26 cellular contexts compared by ENCODE assay signal in the genomic region with DNA sequence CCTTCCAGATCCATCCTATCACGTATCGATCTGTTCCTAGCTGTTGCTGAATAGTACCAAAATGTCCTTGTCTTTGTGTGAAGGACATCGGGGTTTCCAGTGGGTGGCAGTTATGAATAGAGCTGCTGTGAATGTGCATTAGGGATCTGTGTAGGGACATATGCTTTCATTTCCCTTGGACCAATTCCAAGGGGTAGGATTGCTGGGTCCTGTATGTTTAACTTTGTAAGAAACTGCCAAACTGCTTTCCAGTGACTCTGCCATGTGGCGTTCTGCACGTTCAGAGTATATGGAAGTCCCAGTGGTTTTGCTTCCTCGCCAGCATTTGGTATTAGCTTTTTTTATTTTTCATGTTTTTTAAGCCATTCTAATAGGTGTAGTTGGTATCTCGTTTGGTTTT. TPM values are rescaled to one million over a fixed set of nuclear protein-coding genes. Genes with fewer than 3 reads are reported as not detected.
DNase-seq lines count a peak whose midpoint lies in the region; ATAC-seq, FAIRE-seq and TF ChIP-seq lines count a peak whose summit lies in the region.
"Had no signal": no experiment of that assay in that cellular context is flagged by ENCODE, and none has a peak within 500 bp of the region (broad histone marks: within the 10 kb centered on the region; RNA-seq: fewer than 3 reads in every experiment).

No MANE protein-coding gene starts in this region.

- no peaks in the 10 kb centered on the region; the same call in 2 of the 3 replicates for H3K79me2 ChIP-seq in K562 (ENCODE audit: control insufficient read depth, insufficient read depth, low read length)

- no peaks in the 10 kb centered on the region for H4K20me1 ChIP-seq in K562 (replicated peaks; ENCODE audit: control insufficient read depth, insufficient read depth, low read length)

- H3K9me3 ChIP-seq in A673 (ENCODE audit: low read depth, low read length, poor library complexity, severe bottlenecking) (peaks cover 4% of the 10 kb centered on the region), K562 (replicated peaks; ENCODE audit: control insufficient read depth, insufficient read depth, low read depth, low read length) (no peaks in the 10 kb centered on the region)
- H3K9me3 ChIP-seq: stomach, upper lobe of left lung had no signal

- H3K27ac ChIP-seq in A673 (ENCODE audit: low read depth, low read length, poor library complexity, severe bottlenecking) (no peak overlapping the region), K562 (ENCODE audit: extremely low read depth, low read depth, low read length) (no peak overlapping the region)
- H3K27ac ChIP-seq: epithelial cell of prostate, upper lobe of left lung had no signal

- DNase-seq in A673 (ENCODE audit: low spot score) (peak; percentile 40), COR-L47 (lab: John Stamatoyannopoulos, UW) (peak; percentile 12), NCI-H345 treated with DMSO at 0.1 percent for 48 hours (lab: John Stamatoyannopoulos, UW; ENCODE audit: unreplicated experiment) (peak; percentile 93), K562 (ENCODE audit: extremely low read depth in 1 of 4, low spot score in 3 of 4) (no peak), KG1 (lab: John Stamatoyannopoulos, UW) (no peak)
- no peak for DNase-seq in activated CD4-positive, CD25-positive, alpha-beta regulatory T cell (lab: John Stamatoyannopoulos, UW)
- DNase-seq in central memory CD4-positive, alpha-beta T cell = no peak
- DNase-seq: activated B cell treated with CpG ODN at 0.5 μM for 24 hours; activated CD4-positive, alpha-beta memory T cell treated with anti-CD3 and anti-CD28 coated beads for 36 hours; activated naive CD4-positive, alpha-beta T cell; amniotic stem cell; CD8-positive, alpha-beta T cell; foreskin fibroblast; H7; hippocampal formation; NCI-H1417 treated with DMSO at 0.1 percent for 48 hours; retina; spleen; stimulated activated CD4-positive, alpha-beta T cell treated with anti-CD3 and anti-CD28 coated beads, Interleukin-4, amount 100 ng/mL, for 4 hours; stomach; upper lobe of left lung had no signal

- POLR2A ChIA-PET in A673 (lab: Charles Lee; ENCODE audit: low non-redundant PET) (no interaction called here), K562 (lab: Yijun Ruan, JAX) (interaction anchor here (0.6 to 1.1 kb wide), 2 partner anchors 42 to 188 kb away, joined by 3 read pairs; no protein-coding TSS in a partner anchor)

- no peak for TF ChIP-seq POLR2A in K562 (conservative IDR thresholded peaks at IDR 0.05)

- CTCF ChIA-PET in A673 (lab: Charles Lee) = no interaction called here
- CTCF ChIA-PET in K562 (lab: Yijun Ruan, JAX; ENCODE audit: low intra/inter-chr PET ratio) = no interaction called here

- WGBS in K562 (ENCODE audit: insufficient coverage, low coverage, missing lambda C conversion rate) = 78% methylated on average over 7 of the region's 7 CpGs

- TF ChIP-seq RAD21 in K562 (CRISPR knock-in tag; conservative IDR thresholded peaks at IDR 0.05 in 1 of 2, IDR thresholded peaks at IDR 0.05 in 1 of 2) = no peak

- ATAC-seq in K562 = no peak; the same call in 2 of the 3 replicates
- ATAC-seq in HG03175 (IDR thresholded peaks at IDR 0.05; ENCODE audit: unreplicated experiment) = no peak
- ATAC-seq: CD8-positive, alpha-beta T cell had no signal

- BruUV-seq in A673 (replicated peaks; lab: Mats Ljungman, UMichigan) (no TSS peak), K562 (replicated peaks; lab: Mats Ljungman, UMichigan) (no TSS peak)

- peak; percentile 35 for FAIRE-seq in K562 (lab: Jason Lieb, UNC)
- FAIRE-seq: HTR-8/SVneo, islet of Langerhans had no signal

- no peak overlapping the region for H3K9ac ChIP-seq in K562 (ENCODE audit: insufficient read depth in 1 of 2, low read depth in 2 of 2, low read length in 2 of 2)

- no peak overlapping the region for H3K4me3 ChIP-seq in A673 (ENCODE audit: low read depth, low read length, poor library complexity, severe bottlenecking)
- no peak overlapping the region for H3K4me3 ChIP-seq in K562
- H3K4me3 ChIP-seq: lung, spleen, stomach, upper lobe of left lung had no signal

- no peaks in the 10 kb centered on the region for H3K36me3 ChIP-seq in A673 (ENCODE audit: insufficient read depth, low read length, poor library complexity, severe bottlenecking)
- H3K36me3 ChIP-seq in K562 (ENCODE audit: control insufficient read depth, insufficient read depth, low read length) = no peaks in the 10 kb centered on the region
- H3K36me3 ChIP-seq: upper lobe of left lung had no signal

- TF ChIP-seq CTCF in A673 (conservative IDR thresholded peaks at IDR 0.05; ENCODE audit: low read depth, low read length) (no peak), K562 (IDR thresholded peaks at IDR 0.05 in 2 of 3, conservative IDR thresholded peaks at IDR 0.05 in 1 of 3; ENCODE audit: insufficient read depth in 2 of 3, low read depth in 1 of 3, low read length in 3 of 3) (no peak)

- H2AFZ ChIP-seq in K562 (ENCODE audit: low read depth, low read length) = no peak overlapping the region

- H3K4me1 ChIP-seq in A673 (ENCODE audit: insufficient read depth, low read length, poor library complexity, severe bottlenecking) (no peaks in the 10 kb centered on the region), K562 (replicated peaks in 1 of 2; ENCODE audit: control insufficient read depth in 2 of 2, insufficient read depth in 2 of 2, low read length in 2 of 2) (peaks cover 7 to 30% of the 10 kb centered on the region in 2 experiments; a peak in 3 of 5 replicates)

- H3K4me2 ChIP-seq in K562 (ENCODE audit: insufficient read depth, low read length) = no peak overlapping the region

- H3K27me3 ChIP-seq in A673 (replicated peaks; ENCODE audit: insufficient read depth, low read depth, low read length, poor library complexity) = no peaks in the 10 kb centered on the region
- no peaks in the 10 kb centered on the region for H3K27me3 ChIP-seq in K562 (ENCODE audit: control insufficient read depth in 2 of 2, insufficient read depth in 2 of 2, low read length in 2 of 2)
- H3K27me3 ChIP-seq: spleen, stomach, upper lobe of left lung had no signal

- intact Hi-C loops in A673 (cut with micrococcal nuclease; ENCODE audit: unreplicated experiment) = no loop called here
- intact Hi-C loops in K562 (cut with micrococcal nuclease) = no loop called here

- in situ Hi-C loops in K562 (cut with MboI) = loop anchor here (5.0 to 10.0 kb wide), 2 partner anchors 78 to 131 kb away; no protein-coding TSS in a partner anchor

- no peaks in the 10 kb centered on the region for H3K9me1 ChIP-seq in K562 (ENCODE audit: control insufficient read depth, insufficient read depth, low read length)

- no peak for TF ChIP-seq EP300 in K562 (IDR thresholded peaks at IDR 0.05; ENCODE audit: low read length)

RNA-seq across cellular contexts. Expression of gene PACS2, which starts 28.6 kb away (rescaled TPM):
- total RNA-seq in A673 (2021) (52.5 and 63.4 TPM in 2 replicates), K562 (2014; rRNA removed) (13.2 and 21.3 TPM in 2 replicates), K562 (2014; rRNA removed; fragmentation: Illumina TruSeq; extraction: Trizol) (4.4 and 5.9 TPM in 2 replicates), K562 (2015; rRNA removed; fragmentation: Illumina TruSeq; extraction: Trizol) (10.4 and 11.6 TPM in 2 replicates), K562 (2021) (20.8 and 21.0 TPM in 2 replicates)
- total RNA-seq in K562 (2011; cell fraction: chromatin; rRNA removed; ENCODE audit: low replicate concordance) = 28.1 and 70.2 TPM in 2 replicates
- 30.5 and 32.4 TPM in 2 replicates for total RNA-seq in K562 (2011; cell fraction: nucleolus; rRNA removed)
- total RNA-seq in K562 (2011; cell fraction: nucleoplasm; rRNA removed) = 22.4 and 23.7 TPM in 2 replicates
- polyA plus RNA-seq in K562 (2011; rRNA removed) (8.8 and 9.9 TPM in 2 replicates), K562 (2014; fragmentation: Illumina TruSeq; extraction: Trizol) (4.3 and 9.0 TPM in 2 replicates), K562 (2014; fragmentation: Nextera tagmentation; extraction: Ambion mirVana) (under 1 TPM; 0.11 to 0.34 TPM), K562 (2014; rRNA removed) (14.6 and 16.6 TPM in 2 replicates)
- polyA plus RNA-seq in K562 (2011; cell fraction: cytosol; rRNA removed) = 6.8 and 14.3 TPM in 2 replicates
- 27.9 and 60.4 TPM in 2 replicates for polyA plus RNA-seq in K562 (2011; cell fraction: nucleus; rRNA removed)
- 16.4 and 29.4 TPM in 2 replicates for polyA plus RNA-seq in K562 (2012)
- polyA minus RNA-seq in K562 (2011; rRNA and poly(A)+ RNA removed) = 2.8 and 6.3 TPM in 2 replicates
- polyA minus RNA-seq in K562 (2011; cell fraction: cytosol; rRNA and poly(A)+ RNA removed) = 10.2 and 13.9 TPM in 2 replicates
- 8.9 and 15.8 TPM in 2 replicates for polyA minus RNA-seq in K562 (2011; cell fraction: nucleus; rRNA and poly(A)+ RNA removed)

RNA-seq across cellular contexts. Expression of gene BRF1, which starts 42.4 kb away (rescaled TPM):
- total RNA-seq in A673 (2021) (41.8 and 48.0 TPM in 2 replicates), K562 (2014; rRNA removed) (24.6 and 24.9 TPM in 2 replicates), K562 (2014; rRNA removed; fragmentation: Illumina TruSeq; extraction: Trizol) (6.9 and 9.3 TPM in 2 replicates), K562 (2015; rRNA removed; fragmentation: Illumina TruSeq; extraction: Trizol) (12.5 and 12.7 TPM in 2 replicates), K562 (2021) (22.5 and 22.6 TPM in 2 replicates)
- 71.0 and 136 TPM in 2 replicates for total RNA-seq in K562 (2011; cell fraction: chromatin; rRNA removed; ENCODE audit: low replicate concordance)
- total RNA-seq in K562 (2011; cell fraction: nucleolus; rRNA removed) = 63.5 and 70.5 TPM in 2 replicates
- total RNA-seq in K562 (2011; cell fraction: nucleoplasm; rRNA removed) = 45.0 and 51.4 TPM in 2 replicates
- polyA plus RNA-seq in K562 (2011; rRNA removed) (3.6 and 5.6 TPM in 2 replicates), K562 (2014; fragmentation: Illumina TruSeq; extraction: Trizol) (8.2 and 10.5 TPM in 2 replicates), K562 (2014; fragmentation: Nextera tagmentation; extraction: Ambion mirVana) (under 1 TPM; 0.14 to 0.17 TPM), K562 (2014; rRNA removed) (12.8 and 14.6 TPM in 2 replicates)
- 3.3 and 6.4 TPM in 2 replicates for polyA plus RNA-seq in K562 (2011; cell fraction: cytosol; rRNA removed)
- polyA plus RNA-seq in K562 (2011; cell fraction: nucleus; rRNA removed) = 25.8 and 37.9 TPM in 2 replicates
- 14.4 and 14.8 TPM in 2 replicates for polyA plus RNA-seq in K562 (2012)
- polyA minus RNA-seq in K562 (2011; rRNA and poly(A)+ RNA removed) = 5.2 and 6.5 TPM in 2 replicates
- polyA minus RNA-seq in K562 (2011; cell fraction: cytosol; rRNA and poly(A)+ RNA removed) = 6.4 and 8.4 TPM in 2 replicates
- 20.3 and 25.3 TPM in 2 replicates for polyA minus RNA-seq in K562 (2011; cell fraction: nucleus; rRNA and poly(A)+ RNA removed)

RNA-seq across cellular contexts. Expression of gene TEX22, which starts 55.1 kb away (rescaled TPM):
- 2.1 and 2.7 TPM in 2 replicates for total RNA-seq in A673 (2021)
- 2.3 and 5.1 TPM in 2 replicates for total RNA-seq in K562 (2011; cell fraction: chromatin; rRNA removed; ENCODE audit: low replicate concordance)
- 2.6 and 3.8 TPM in 2 replicates for total RNA-seq in K562 (2011; cell fraction: nucleolus; rRNA removed)
- total RNA-seq in K562 (2011; cell fraction: nucleoplasm; rRNA removed) = 1.9 and 2.6 TPM in 2 replicates
- 0.04 and 0.05 TPM in 2 replicates for total RNA-seq in K562 (2014; rRNA removed)
- total RNA-seq in K562 (2014; rRNA removed; fragmentation: Illumina TruSeq; extraction: Trizol) = 0.06 and 0.55 TPM in 2 replicates
- total RNA-seq in K562 (2015; rRNA removed; fragmentation: Illumina TruSeq; extraction: Trizol) = 0.14 and 0.45 TPM in 2 replicates
- total RNA-seq in K562 (2021) = 1.0 and 1.7 TPM in 2 replicates
- polyA plus RNA-seq in K562 (2011; rRNA removed) = 0.31 and 0.50 TPM in 2 replicates
- polyA plus RNA-seq in K562 (2011; cell fraction: cytosol; rRNA removed) = 0.22 and 0.66 TPM in 2 replicates
- polyA plus RNA-seq in K562 (2011; cell fraction: nucleus; rRNA removed) = 3.7 and 7.3 TPM in 2 replicates
- 0.14 and 0.36 TPM in 2 replicates for polyA plus RNA-seq in K562 (2012)
- polyA plus RNA-seq in K562 (2014; fragmentation: Illumina TruSeq; extraction: Trizol) = 0.04 and 0.14 TPM in 2 replicates
- polyA plus RNA-seq in K562 (2014; fragmentation: Nextera tagmentation; extraction: Ambion mirVana) = not detected
- 0.18 and 0.23 TPM in 2 replicates for polyA plus RNA-seq in K562 (2014; rRNA removed)
- polyA minus RNA-seq in K562 (2011; rRNA and poly(A)+ RNA removed) = 0.11 and 0.12 TPM in 2 replicates
- not detected in 2 replicates for polyA minus RNA-seq in K562 (2011; cell fraction: cytosol; rRNA and poly(A)+ RNA removed)
- polyA minus RNA-seq in K562 (2011; cell fraction: nucleus; rRNA and poly(A)+ RNA removed) = 0.56 and 0.94 TPM in 2 replicates

Comparison
In these comparisons a context has a peak if more than half of its experiments do, and no peak if none do; other contexts are left out.
1. DNase-seq: peak in A673 (single experiment), COR-L47 (single experiment) and NCI-H345 treated with DMSO at 0.1 percent for 48 hours (single experiment); none in K562 (0 of 4), KG1 (single experiment), activated CD4-positive, CD25-positive, alpha-beta regulatory T cell (0 of 4) and central memory CD4-positive, alpha-beta T cell (single experiment).